In the genomic region with DNA sequence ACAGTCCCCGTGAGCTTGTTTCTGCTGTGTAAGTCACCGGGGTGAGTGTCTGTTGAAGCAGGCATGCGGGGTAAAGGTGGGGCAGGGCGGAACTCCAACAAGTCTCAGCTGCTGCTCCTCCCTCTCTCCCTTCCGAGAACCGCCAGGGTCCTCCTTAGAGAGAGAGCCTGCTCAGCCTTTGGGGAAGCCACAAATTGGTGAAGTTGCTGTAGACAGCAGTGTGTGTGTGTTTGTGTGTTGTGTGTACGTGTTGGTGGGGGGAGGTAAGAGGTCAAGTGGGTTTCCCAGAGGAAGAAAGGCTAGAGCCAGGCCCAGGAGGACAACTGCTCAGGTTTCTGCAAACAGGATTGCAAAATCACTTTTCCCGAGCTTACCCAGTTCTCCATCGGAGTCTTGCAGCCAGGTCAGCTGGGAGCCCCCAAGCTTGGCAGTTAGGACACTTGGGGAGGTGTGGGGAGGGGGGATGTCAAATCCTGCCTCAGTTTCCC, we compare ENCODE assay signal across 11 cellular contexts. TPM values are rescaled to one million over a fixed set of nuclear protein-coding genes. Genes with fewer than 3 reads are reported as not detected.
DNase-seq lines count a peak whose midpoint lies in the region; ATAC-seq and TF ChIP-seq lines count a peak whose summit lies in the region.
"Had no signal": no experiment of that assay in that cellular context is flagged by ENCODE, and none has a peak within 500 bp of the region (broad histone marks: within the 10 kb centered on the region; RNA-seq: fewer than 3 reads in every experiment).

No MANE protein-coding gene starts in this region.

- H3K27me3 ChIP-seq in colonic mucosa (no peaks in the 10 kb centered on the region), right lobe of liver (no peaks in the 10 kb centered on the region), upper lobe of right lung (no peaks in the 10 kb centered on the region)

- TF ChIP-seq CTCF in colonic mucosa (IDR thresholded peaks at IDR 0.05) (no peak), right lobe of liver (IDR thresholded peaks at IDR 0.05) (no peak), upper lobe of right lung (IDR thresholded peaks at IDR 0.05) (no peak)

- no peak for TF ChIP-seq POLR2A in right lobe of liver (IDR thresholded peaks at IDR 0.05)

- H3K4me1 ChIP-seq in colonic mucosa, result peaks cover 9% of the 10 kb centered on the region
- peaks cover 0 to 56% (median 11%) of the 10 kb centered on the region in 4 donors for H3K4me1 ChIP-seq in right lobe of liver
- H3K4me1 ChIP-seq in upper lobe of right lung, result peaks cover 29% of the 10 kb centered on the region

- no peak overlapping the region for H3K9ac ChIP-seq in colonic mucosa (ENCODE audit: low read depth in 2 of 2, low read length in 2 of 2)

- H3K36me3 ChIP-seq in colonic mucosa (no peaks in the 10 kb centered on the region), right lobe of liver (no peaks in the 10 kb centered on the region), upper lobe of right lung (no peaks in the 10 kb centered on the region)

- intact Hi-C loops in colonic mucosa (cut with DNase I) (no loop called here), right lobe of liver (cut with DNase I) (no loop called here), upper lobe of right lung (cut with DNase I) (no loop called here)

- ATAC-seq in right lobe of liver (peak; percentile 40 to 56 (median 48)), upper lobe of right lung (peak; percentile 80), HG02623 (IDR thresholded peaks at IDR 0.05; ENCODE audit: unreplicated experiment) (no peak), GM18517 (IDR thresholded peaks at IDR 0.05; ENCODE audit: unreplicated experiment) (no peak)

- DNase-seq in NCI-H510A treated with DMSO at 0.1 percent for 48 hours (lab: John Stamatoyannopoulos, UW), result peak; percentile 13
- no peak for DNase-seq in NCI-H510A (lab: John Stamatoyannopoulos, UW)
- DNase-seq in colonic mucosa, result peak; percentile 57
- DNase-seq in right lobe of liver, result peak in 2 of 3 donors; percentile 48 to 70
- DNase-seq in upper lobe of right lung, result peak; percentile 73
- DNase-seq in activated CD4-positive, CD25-positive, alpha-beta regulatory T cell treated with anti-CD3 and anti-CD28 coated beads, Interleukin-2, amount 50 U/mL, for 72 hours, result no peak
- DNase-seq: amniotic stem cell, HFFc6, NCI-H2171 had no signal

- H3K27ac ChIP-seq in colonic mucosa (no peak overlapping the region), right lobe of liver (peak overlapping the region in 2 of 3 donors; percentile 61 to 67), upper lobe of right lung (peak overlapping the region; percentile 45)

- H3K9me3 ChIP-seq in colonic mucosa (no peaks in the 10 kb centered on the region), right lobe of liver (no peaks in the 10 kb centered on the region), upper lobe of right lung (no peaks in the 10 kb centered on the region)

- 10% methylated on average over 9 of the region's 9 CpGs for WGBS in right lobe of liver (ENCODE audit: insufficient coverage, low coverage, low lambda C conversion rate, missing lambda C conversion rate)

- H3K4me3 ChIP-seq in colonic mucosa (no peak overlapping the region), right lobe of liver (peak overlapping the region in 1 of 3 donors; percentile 9), upper lobe of right lung (no peak overlapping the region)

RNA-seq across cellular contexts. Expression of gene DAB2IP, which starts 38.9 kb away (rescaled TPM):
- 100 to 1,000 TPM; 126 to 130 TPM for total RNA-seq in colonic mucosa
- total RNA-seq in right lobe of liver, result 10 to 100 TPM; 15.1 to 21.6 (median 19.0) TPM
- 81.6 TPM for total RNA-seq in upper lobe of right lung

Comparison
In these comparisons a context has a peak if more than half of its experiments do, and no peak if none do; other contexts are left out.
1. DNase-seq: peak in NCI-H510A treated with DMSO at 0.1 percent for 48 hours (single experiment), colonic mucosa (single experiment), right lobe of liver (2 of 3) and upper lobe of right lung (single experiment); none in NCI-H510A (single experiment) and activated CD4-positive, CD25-positive, alpha-beta regulatory T cell treated with anti-CD3 and anti-CD28 coated beads, Interleukin-2, amount 50 U/mL, for 72 hours (single experiment).
2. ATAC-seq: peak in right lobe of liver (4 of 4) and upper lobe of right lung (single experiment); none in HG02623 (single experiment) and GM18517 (single experiment).